In genomic region chr2:158723921-158724802, GRCh38 we compare ENCODE assay signal across 8 cellular contexts.
DNase-seq lines count a peak whose midpoint lies in the region; FAIRE-seq and TF ChIP-seq lines count a peak whose summit lies in the region.
"Had no signal": no experiment of that assay in that cellular context is flagged by ENCODE, and none has a peak within 500 bp of the region (broad histone marks: within the 10 kb centered on the region; RNA-seq: fewer than 3 reads in every experiment).

No MANE protein-coding gene starts in this region.

- in situ Hi-C loops in transverse colon (cut with MboI; ENCODE audit: low pct_ligation_motif_present in 1 of 4, low pct_unique_long_range_greater_than_20kb in 1 of 4, low sequenced_read_pairs in 3 of 4): no loop called here

- H3K36me3 ChIP-seq in H7 (replicated peaks; ENCODE audit: control insufficient read depth, insufficient read depth, low read length) (no peaks in the 10 kb centered on the region), small intestine (ENCODE audit: control insufficient read depth in 2 of 2, insufficient read depth in 2 of 2, low read length in 2 of 2) (no peaks in the 10 kb centered on the region), transverse colon (no peaks in the 10 kb centered on the region)

- H3K4me1 ChIP-seq in small intestine (ENCODE audit: control insufficient read depth in 2 of 2, insufficient read depth in 1 of 2, low read depth in 1 of 2, low read length in 1 of 2) (peaks cover 0 to 6% of the 10 kb centered on the region in 2 donors), transverse colon (no peaks in the 10 kb centered on the region)

- TF ChIP-seq POLR2A in transverse colon (IDR thresholded peaks at IDR 0.05): no peak

- no peak for TF ChIP-seq EP300 in transverse colon (IDR thresholded peaks at IDR 0.05; ENCODE audit: low read depth)

- peak; percentile 29 for TF ChIP-seq CTCF in epithelial cell of proximal tubule (conservative IDR thresholded peaks at IDR 0.05; ENCODE audit: low read depth, low read length)
- TF ChIP-seq CTCF in transverse colon (IDR thresholded peaks at IDR 0.05): no peak

- DNase-seq in H7 (peak; percentile 87), NCI-H510A (lab: John Stamatoyannopoulos, UW) (peak; percentile 91), epithelial cell of proximal tubule (ENCODE audit: low read depth) (no peak), small intestine (peak; percentile 49), transverse colon (no peak), DMS114 treated with DMSO at 0.1 percent for 48 hours (lab: John Stamatoyannopoulos, UW; ENCODE audit: unreplicated experiment) (no peak)
- DNase-seq in activated CD4-positive, alpha-beta T cell treated with anti-CD3 and anti-CD28 coated beads, Interleukin-2, amount 10 ng/mL, durations not matched to agents 24 days and 14 days: no peak
- DNase-seq: activated CD4-positive, alpha-beta T cell treated with anti-CD3 and anti-CD28 coated beads for 4 hours had no signal

- H3K27me3 ChIP-seq in H7 (ENCODE audit: control insufficient read depth, insufficient read depth, low read length): no peaks in the 10 kb centered on the region
- no peaks in the 10 kb centered on the region for H3K27me3 ChIP-seq in small intestine (ENCODE audit: control insufficient read depth in 2 of 2, insufficient read depth in 2 of 2, low read length in 2 of 2)
- no peaks in the 10 kb centered on the region for H3K27me3 ChIP-seq in transverse colon

- no peaks in the 10 kb centered on the region for H3K9me3 Mint-ChIP-seq in activated CD4-positive, alpha-beta T cell treated with anti-CD3 and anti-CD28 coated beads, Interleukin-2, amount 10 ng/mL, durations not matched to agents 24 days and 14 days

- H3K27ac ChIP-seq in small intestine (ENCODE audit: low read depth in 1 of 2, low read length in 1 of 2) (peak overlapping the region in 1 of 2 donors; percentile 29), transverse colon (no peak overlapping the region)

- H3K36me3 Mint-ChIP-seq in activated CD4-positive, alpha-beta T cell treated with anti-CD3 and anti-CD28 coated beads, Interleukin-2, amount 10 ng/mL, durations not matched to agents 24 days and 14 days (ENCODE audit: low read depth): no peaks in the 10 kb centered on the region

- no peak overlapping the region for H3K27ac Mint-ChIP-seq in activated CD4-positive, alpha-beta T cell treated with anti-CD3 and anti-CD28 coated beads, Interleukin-2, amount 10 ng/mL, durations not matched to agents 24 days and 14 days

- intact Hi-C loops in transverse colon (cut with DNase I; ENCODE audit: low total_unique reads): no loop called here
- intact Hi-C loops in activated CD4-positive, alpha-beta T cell treated with anti-CD3 and anti-CD28 coated beads, Interleukin-2, amount 10 ng/mL, durations not matched to agents 24 days and 14 days (cut with micrococcal nuclease): no loop called here

- WGBS in small intestine, 3 donors: 30 to 75% (median 48%) methylated on average over 12 of the region's 12 CpGs
- WGBS in transverse colon (ENCODE audit: low coverage in 1 of 2), 2 donors: 76 to 77% methylated on average over 7 to 12 of the region's 12 CpGs

- H3K9me3 ChIP-seq in small intestine (ENCODE audit: control insufficient read depth, low read depth) (no peaks in the 10 kb centered on the region), transverse colon (no peaks in the 10 kb centered on the region)

- H3K4me1 Mint-ChIP-seq in activated CD4-positive, alpha-beta T cell treated with anti-CD3 and anti-CD28 coated beads, Interleukin-2, amount 10 ng/mL, durations not matched to agents 24 days and 14 days: no peaks in the 10 kb centered on the region

- H3K4me3 ChIP-seq in H7 (ENCODE audit: insufficient read depth, low read depth, low read length) (no peak overlapping the region), epithelial cell of proximal tubule (ENCODE audit: low read depth, low read length) (no peak overlapping the region), small intestine (ENCODE audit: low read depth in 1 of 2, low read length in 2 of 2) (no peak overlapping the region), transverse colon (no peak overlapping the region)

- no peaks in the 10 kb centered on the region for H3K27me3 Mint-ChIP-seq in activated CD4-positive, alpha-beta T cell treated with anti-CD3 and anti-CD28 coated beads, Interleukin-2, amount 10 ng/mL, durations not matched to agents 24 days and 14 days

- no peak overlapping the region for H3K4me3 Mint-ChIP-seq in activated CD4-positive, alpha-beta T cell treated with anti-CD3 and anti-CD28 coated beads, Interleukin-2, amount 10 ng/mL, durations not matched to agents 24 days and 14 days

- no peak for FAIRE-seq in small intestine (lab: Jason Lieb, UNC)

Comparison
In these comparisons a context has a peak if more than half of its experiments do, and no peak if none do; other contexts are left out.
1. DNase-seq: peak in H7 (single experiment), NCI-H510A (single experiment) and small intestine (single experiment); none in epithelial cell of proximal tubule (single experiment), transverse colon (single experiment), DMS114 treated with DMSO at 0.1 percent for 48 hours (single experiment) and activated CD4-positive, alpha-beta T cell treated with anti-CD3 and anti-CD28 coated beads, Interleukin-2, amount 10 ng/mL, durations not matched to agents 24 days and 14 days (single experiment).